In genomic region chr12:113908584-113909100, GRCh38 we compare ENCODE assay signal across 21 cellular contexts. TPM values are rescaled to one million over a fixed set of nuclear protein-coding genes. Genes with fewer than 3 reads are reported as not detected.
DNase-seq lines count a peak whose midpoint lies in the region; ATAC-seq, FAIRE-seq and TF ChIP-seq lines count a peak whose summit lies in the region.
"Had no signal": no experiment of that assay in that cellular context is flagged by ENCODE, and none has a peak within 500 bp of the region (broad histone marks: within the 10 kb centered on the region; RNA-seq: fewer than 3 reads in every experiment).

No MANE protein-coding gene starts in this region.

- in situ Hi-C loops in K562 (cut with MboI), result no loop called here

- TF ChIP-seq POLR2A in K562 (conservative IDR thresholded peaks at IDR 0.05), result no peak

- H3K4me3 ChIP-seq in SK-N-SH (ENCODE audit: low read depth in 2 of 2, low read length in 1 of 2), result no peak overlapping the region
- no peak overlapping the region for H3K4me3 ChIP-seq in BLaER1
- no peak overlapping the region for H3K4me3 ChIP-seq in K562
- H3K4me3 ChIP-seq in upper lobe of right lung, result no peak overlapping the region
- H3K4me3 ChIP-seq: GM23248 had no signal

- WGBS in SK-N-SH (ENCODE audit: low lambda C conversion rate), result 89% methylated on average over 5 of the region's 6 CpGs
- 94% methylated on average over 5 of the region's 6 CpGs for WGBS in K562 (ENCODE audit: insufficient coverage, low coverage, missing lambda C conversion rate)

- no peak overlapping the region for H3K4me2 ChIP-seq in SK-N-SH
- H3K4me2 ChIP-seq in BLaER1, result peak overlapping the region; percentile 34
- no peak overlapping the region for H3K4me2 ChIP-seq in K562 (ENCODE audit: insufficient read depth, low read length)
- H3K4me2 ChIP-seq: KMS-11 had no signal

- H3K27ac ChIP-seq in SK-N-SH (ENCODE audit: low read depth in 2 of 2, low read length in 1 of 2), result no peak overlapping the region
- peak overlapping the region; percentile 70 for H3K27ac ChIP-seq in BLaER1
- H3K27ac ChIP-seq in K562 (ENCODE audit: extremely low read depth, low read depth, low read length), result no peak overlapping the region
- H3K27ac ChIP-seq in upper lobe of right lung, result no peak overlapping the region
- H3K27ac ChIP-seq: C4-2B, GM23248, KMS-11 had no signal

- H3K4me1 ChIP-seq in SK-N-SH (ENCODE audit: control insufficient read depth in 1 of 2, insufficient read depth in 2 of 2, low read depth in 1 of 2, low read length in 1 of 2) (0 out of 4 replicates have a peak, but pooled peaks cover 0 to under 1% of the 10 kb centered on the region in 2 experiments), BLaER1 (peaks cover 68% of the 10 kb centered on the region), K562 (replicated peaks in 1 of 2; ENCODE audit: control insufficient read depth in 2 of 2, insufficient read depth in 2 of 2, low read length in 2 of 2) (peaks cover 3 to 4% of the 10 kb centered on the region in 2 experiments; a peak in 3 of 5 replicates), upper lobe of right lung (no peaks in the 10 kb centered on the region)

- BruUV-seq in K562 (replicated peaks; lab: Mats Ljungman, UMichigan), result no TSS peak

- H2AFZ ChIP-seq in SK-N-SH (ENCODE audit: low read depth) (no peak overlapping the region), K562 (ENCODE audit: low read depth, low read length) (no peak overlapping the region)
- H2AFZ ChIP-seq: GM23248 had no signal

- FAIRE-seq in K562 (lab: Jason Lieb, UNC), result no peak
- FAIRE-seq: D721Med, GM12892, H54 had no signal

- CTCF ChIA-PET in SK-N-SH (lab: Yijun Ruan, JAX) (interaction anchor here (0.9 to 2.5 kb wide), 2 partner anchors 19 to 446 kb away, joined by 3 to 13 read pairs; no protein-coding TSS in a partner anchor), K562 (lab: Yijun Ruan, JAX; ENCODE audit: low intra/inter-chr PET ratio) (interaction anchor here (0.6 kb wide), 1 partner anchor 83 kb away, joined by 3 read pairs; no protein-coding TSS in a partner anchor)

- TF ChIP-seq EP300 in SK-N-SH (IDR thresholded peaks at IDR 0.05; ENCODE audit: borderline replicate concordance in 1 of 2, low read depth in 1 of 2, low read length in 1 of 2) (no peak), K562 (IDR thresholded peaks at IDR 0.05; ENCODE audit: low read length) (no peak)

- H3K27me3 ChIP-seq in SK-N-SH (ENCODE audit: insufficient read depth) (no peaks in the 10 kb centered on the region), BLaER1 (no peaks in the 10 kb centered on the region), K562 (ENCODE audit: control insufficient read depth in 2 of 2, insufficient read depth in 2 of 2, low read length in 2 of 2) (no peaks in the 10 kb centered on the region), upper lobe of right lung (no peaks in the 10 kb centered on the region)

- no peaks in the 10 kb centered on the region for H3K9me2 ChIP-seq in SK-N-SH

- intact Hi-C loops in K562 (cut with micrococcal nuclease), result no loop called here
- intact Hi-C loops in upper lobe of right lung (cut with DNase I), result no loop called here

- POLR2A ChIA-PET in SK-N-SH (lab: Yijun Ruan, JAX) (interaction anchor here (0.6 kb wide), 1 partner anchor 517 kb away, joined by 3 read pairs; no protein-coding TSS in a partner anchor), K562 (lab: Yijun Ruan, JAX) (interaction anchor here (1.2 kb wide), 1 partner anchor 9 kb away, joined by 4 read pairs; no protein-coding TSS in a partner anchor)

- peaks cover 3% of the 10 kb centered on the region for H3F3A ChIP-seq in SK-N-SH (replicated peaks; ENCODE audit: insufficient read depth)

- H3K36me3 ChIP-seq in SK-N-SH (replicated peaks in 1 of 2; ENCODE audit: control insufficient read depth in 1 of 2, insufficient read depth in 2 of 2, low read length in 1 of 2) (peaks cover 3 to 19% of the 10 kb centered on the region in 2 experiments), BLaER1 (peaks cover 52% of the 10 kb centered on the region), K562 (ENCODE audit: control insufficient read depth, insufficient read depth, low read length) (peaks cover 73% of the 10 kb centered on the region; the same call in 2 of the 3 replicates), upper lobe of right lung (peaks cover 24% of the 10 kb centered on the region)

- no peak overlapping the region for H3K9ac ChIP-seq in SK-N-SH
- H3K9ac ChIP-seq in BLaER1, result 0 out of 2 replicates have a peak overlapping the region, but pooled peaks have one; percentile 35
- H3K9ac ChIP-seq in K562 (ENCODE audit: insufficient read depth in 1 of 2, low read depth in 2 of 2, low read length in 2 of 2), result no peak overlapping the region
- H3K9ac ChIP-seq: GM23248, KMS-11 had no signal

- H3K9me3 ChIP-seq in SK-N-SH (no peaks in the 10 kb centered on the region), BLaER1 (no peaks in the 10 kb centered on the region), K562 (replicated peaks; ENCODE audit: control insufficient read depth, insufficient read depth, low read depth, low read length) (no peaks in the 10 kb centered on the region), upper lobe of right lung (no peaks in the 10 kb centered on the region)

- DNase-seq in SK-N-SH (no peak), K562 (ENCODE audit: extremely low read depth in 1 of 4, low spot score in 3 of 4) (no peak), upper lobe of right lung (peak; percentile 28), Ammon's horn (ENCODE audit: low spot score) (no peak)
- DNase-seq: 8988T; ACHN; CD8-positive, alpha-beta T cell; COR-L47; DMS153; DND-41; GDM1; GM23248 had no signal

- ATAC-seq in SK-N-SH treated with all-trans-retinoic acid at 6 μM for 48 hours (no peak), K562 (no peak), upper lobe of right lung (no peak), GM19467 (IDR thresholded peaks at IDR 0.05; ENCODE audit: unreplicated experiment) (no peak)
- ATAC-seq: CD8-positive, alpha-beta T cell; HCT116 had no signal

- TF ChIP-seq CTCF in SK-N-SH (IDR thresholded peaks at IDR 0.05), result no peak
- no peak for TF ChIP-seq CTCF in K562 (IDR thresholded peaks at IDR 0.05 in 2 of 3, conservative IDR thresholded peaks at IDR 0.05 in 1 of 3; ENCODE audit: insufficient read depth in 2 of 3, low read depth in 1 of 3, low read length in 3 of 3)
- no peak for TF ChIP-seq CTCF in upper lobe of right lung (IDR thresholded peaks at IDR 0.05)

- H4K20me1 ChIP-seq in SK-N-SH (ENCODE audit: insufficient read depth), result no peaks in the 10 kb centered on the region
- H4K20me1 ChIP-seq in BLaER1, result no peaks in the 10 kb centered on the region
- no peaks in the 10 kb centered on the region; the same call in 1 of the 2 replicates for H4K20me1 ChIP-seq in K562 (replicated peaks; ENCODE audit: control insufficient read depth, insufficient read depth, low read length)

- TF ChIP-seq RAD21 in SK-N-SH (IDR thresholded peaks at IDR 0.05; ENCODE audit: low read length) (no peak), K562 (CRISPR knock-in tag; conservative IDR thresholded peaks at IDR 0.05 in 1 of 2, IDR thresholded peaks at IDR 0.05 in 1 of 2) (no peak)

- H3K79me2 ChIP-seq in SK-N-SH (ENCODE audit: insufficient read depth), result no peaks in the 10 kb centered on the region
- H3K79me2 ChIP-seq in K562 (ENCODE audit: control insufficient read depth, insufficient read depth, low read length), result no peaks in the 10 kb centered on the region

- no peaks in the 10 kb centered on the region for H3K9me1 ChIP-seq in K562 (ENCODE audit: control insufficient read depth, insufficient read depth, low read length)

TF ChIP-seq in SK-N-SH, 30 proteins besides CTCF, POLR2A, EP300 and RAD21 (continues in another document):
- TF ChIP-seq GABPA (IDR thresholded peaks at IDR 0.05; ENCODE audit: low read depth), result no peak
- TF ChIP-seq RCOR1 (IDR thresholded peaks at IDR 0.05; ENCODE audit: low read length), result no peak
- TF ChIP-seq MXI1 (IDR thresholded peaks at IDR 0.05; ENCODE audit: low read depth, low read length), result no peak

TF ChIP-seq in SK-N-SH treated with all-trans-retinoic acid at 6 μM for 48 hours, 23 proteins besides CTCF, POLR2A, EP300 and RAD21 (continues in another document):
- TF ChIP-seq ZFP3 (CRISPR knock-in tag; IDR thresholded peaks at IDR 0.05), result no peak
- TF ChIP-seq ARNTL (CRISPR knock-in tag; IDR thresholded peaks at IDR 0.05; ENCODE audit: borderline replicate concordance, low read depth), result no peak

TF ChIP-seq in K562, 482 proteins besides CTCF, POLR2A, EP300 and RAD21 (continues in another document):
- TF ChIP-seq NCOA4 (IDR thresholded peaks at IDR 0.05; ENCODE audit: partially characterized antibody) (no peak), ZNF766 (CRISPR knock-in tag; conservative IDR thresholded peaks at IDR 0.05) (no peak), BCOR (IDR thresholded peaks at IDR 0.05) (peak; percentile 44; the same call in 1 of the 2 replicates), COPS2 (conservative IDR thresholded peaks at IDR 0.05) (no peak), RBM25 (IDR thresholded peaks at IDR 0.05; ENCODE audit: low read depth, low read length, severe bottlenecking) (peak; percentile 69), HOXB6 (CRISPR knock-in tag; IDR thresholded peaks at IDR 0.05; ENCODE audit: borderline replicate concordance) (no peak), ZNF431 (CRISPR knock-in tag; IDR thresholded peaks at IDR 0.05) (no peak), ZNF263 (CRISPR knock-in tag; IDR thresholded peaks at IDR 0.05; ENCODE audit: borderline replicate concordance) (no peak), ZFP36 (IDR thresholded peaks at IDR 0.05; ENCODE audit: low read depth, low read length, partially characterized antibody) (peak; percentile 86)

RNA-seq across cellular contexts. Expression of gene RBM19, which starts 57.5 kb away (rescaled TPM):
- polyA plus RNA-seq in SK-N-SH (2012; rRNA removed), result 16.6 and 20.3 TPM in 2 replicates
- polyA plus RNA-seq in SK-N-SH (2012; cell fraction: cytosol; rRNA removed), result 7.1 and 8.6 TPM in 2 replicates
- polyA plus RNA-seq in SK-N-SH (2012; cell fraction: nucleus; rRNA removed), result 84.1 and 93.2 TPM in 2 replicates
- 62.4 and 97.5 TPM in 2 replicates for total RNA-seq in K562 (2011; cell fraction: chromatin; rRNA removed; ENCODE audit: low replicate concordance)
- 44.2 and 51.4 TPM in 2 replicates for total RNA-seq in K562 (2011; cell fraction: nucleolus; rRNA removed)
- total RNA-seq in K562 (2011; cell fraction: nucleoplasm; rRNA removed), result 50.4 and 55.4 TPM in 2 replicates
- 50.4 and 51.0 TPM in 2 replicates for total RNA-seq in K562 (2014; rRNA removed)
- 30.9 and 34.5 TPM in 2 replicates for total RNA-seq in K562 (2014; rRNA removed; fragmentation: Illumina TruSeq; extraction: Trizol)
- 42.1 and 45.2 TPM in 2 replicates for total RNA-seq in K562 (2015; rRNA removed; fragmentation: Illumina TruSeq; extraction: Trizol)
- total RNA-seq in K562 (2021), result 51.5 and 58.4 TPM in 2 replicates
- 22.4 and 22.6 TPM in 2 replicates for polyA plus RNA-seq in K562 (2011; rRNA removed)
- 16.8 and 23.2 TPM in 2 replicates for polyA plus RNA-seq in K562 (2011; cell fraction: cytosol; rRNA removed)
- 63.1 and 103 TPM in 2 replicates for polyA plus RNA-seq in K562 (2011; cell fraction: nucleus; rRNA removed)
- 23.4 and 32.8 TPM in 2 replicates for polyA plus RNA-seq in K562 (2012)
- 37.9 TPM in 2 replicates for polyA plus RNA-seq in K562 (2014; fragmentation: Illumina TruSeq; extraction: Trizol)
- 10 to 100 TPM; 16.0 to 19.5 TPM for polyA plus RNA-seq in K562 (2014; fragmentation: Nextera tagmentation; extraction: Ambion mirVana)
- polyA plus RNA-seq in K562 (2014; rRNA removed), result 49.7 and 53.4 TPM in 2 replicates
- 26.9 and 34.1 TPM in 2 replicates for polyA minus RNA-seq in K562 (2011; rRNA and poly(A)+ RNA removed)
- polyA minus RNA-seq in K562 (2011; cell fraction: cytosol; rRNA and poly(A)+ RNA removed), result 21.8 and 27.6 TPM in 2 replicates
- polyA minus RNA-seq in K562 (2011; cell fraction: nucleus; rRNA and poly(A)+ RNA removed), result 41.9 and 53.0 TPM in 2 replicates
- total RNA-seq in upper lobe of right lung, result 36.4 TPM

Comparison
In these comparisons a context has a peak if more than half of its experiments do, and no peak if none do; other contexts are left out.
1. Of the 27 proteins assayed by ChIP-seq in both K562 and SK-N-SH: peak only in K562: none; only in SK-N-SH: REST; in both: none; in neither: 26.